In genomic region chr18:21117385-21118135, GRCh38 we compare ENCODE assay signal across 10 cellular contexts. TPM values are rescaled to one million over a fixed set of nuclear protein-coding genes. Genes with fewer than 3 reads are reported as not detected.
DNase-seq lines count a peak whose midpoint lies in the region; TF ChIP-seq lines count a peak whose summit lies in the region.
"Had no signal": no experiment of that assay in that cellular context is flagged by ENCODE, and none has a peak within 500 bp of the region (broad histone marks: within the 10 kb centered on the region; RNA-seq: fewer than 3 reads in every experiment).

No MANE protein-coding gene starts in this region.

- H3K4me3 ChIP-seq in HUES48 (ENCODE audit: low read depth, low read length) (peak overlapping the region; percentile 31; the same call in 1 of the 2 replicates), ascending aorta (peak overlapping the region; percentile 1 to 23), tibial nerve (no peak overlapping the region)

- H3K36me3 Mint-ChIP-seq in activated CD4-positive, alpha-beta memory T cell treated with anti-CD3 and anti-CD28 coated beads, Interleukin-2, amount 10 ng/mL, durations not matched to agents 7 days and 5 days (ENCODE audit: low read depth): no peaks in the 10 kb centered on the region

- H3K27ac ChIP-seq in HUES48 (ENCODE audit: low read depth, low read length): peak overlapping the region; percentile 53
- H3K27ac ChIP-seq in ascending aorta: peak overlapping the region; percentile 77 to 79
- H3K27ac ChIP-seq in tibial nerve: peak overlapping the region; percentile 6 to 66 (median 38)

- no peak overlapping the region for H3K27ac Mint-ChIP-seq in activated CD4-positive, alpha-beta memory T cell treated with anti-CD3 and anti-CD28 coated beads, Interleukin-2, amount 10 ng/mL, durations not matched to agents 7 days and 5 days

- WGBS in tibial nerve, 2 donors: 29 to 40% methylated on average over 5 of the region's 5 CpGs

- CTCF ChIA-PET in activated CD4-positive, alpha-beta memory T cell treated with anti-CD3 and anti-CD28 coated beads, Interleukin-2, amount 10 ng/mL, durations not matched to agents 7 days and 5 days (lab: Charles Lee): no interaction called here

- no peak overlapping the region for H3K9ac ChIP-seq in HUES48 (ENCODE audit: low read depth, low read length)

- peaks cover 9% of the 10 kb centered on the region for H3K27me3 ChIP-seq in HUES48 (ENCODE audit: control insufficient read depth, insufficient read depth, low read length)
- H3K27me3 ChIP-seq in ascending aorta: no peaks in the 10 kb centered on the region
- H3K27me3 ChIP-seq in tibial nerve: no peaks in the 10 kb centered on the region

- peaks cover 27% of the 10 kb centered on the region for H3K4me1 ChIP-seq in HUES48 (ENCODE audit: control insufficient read depth, insufficient read depth, low read length)
- H3K4me1 ChIP-seq in ascending aorta: peaks cover 13 to 24% of the 10 kb centered on the region in 2 donors
- peaks cover 0 to 38% (median 2%) of the 10 kb centered on the region in 4 donors for H3K4me1 ChIP-seq in tibial nerve

- intact Hi-C loops in ascending aorta (cut with DNase I): loop anchor here (10.0 kb wide), 1 partner anchor 1047 kb away; the partner anchor contains the start of gene GATA6

- H3K4me3 Mint-ChIP-seq in activated CD4-positive, alpha-beta memory T cell treated with anti-CD3 and anti-CD28 coated beads, Interleukin-2, amount 10 ng/mL, durations not matched to agents 7 days and 5 days: no peak overlapping the region

- no peak for DNase-seq in ascending aorta (ENCODE audit: low spot score in 2 of 2)
- peak; percentile 58 for DNase-seq in left kidney (ENCODE audit: low read depth, low spot score)
- no peak for DNase-seq in tibial nerve (ENCODE audit: low spot score in 2 of 2)
- DNase-seq in activated gamma-delta T cell (lab: John Stamatoyannopoulos, UW): no peak
- DNase-seq in effector CD8-positive, alpha-beta T cell (lab: John Stamatoyannopoulos, UW): no peak
- no peak for DNase-seq in NCI-H1436 (lab: John Stamatoyannopoulos, UW)
- DNase-seq in activated CD4-positive, alpha-beta memory T cell treated with anti-CD3 and anti-CD28 coated beads, Interleukin-2, amount 10 ng/mL, durations not matched to agents 7 days and 5 days: no peak
- DNase-seq: activated T-cell treated with anti-CD3 and anti-CD28 coated beads for 4 hours, NCI-H524 treated with DMSO at 0.1 percent for 48 hours had no signal

- H3K9me3 ChIP-seq in HUES48 (ENCODE audit: control insufficient read depth, insufficient read depth, low read length) (no peaks in the 10 kb centered on the region), ascending aorta (no peaks in the 10 kb centered on the region), tibial nerve (no peaks in the 10 kb centered on the region)

- H3K27me3 Mint-ChIP-seq in activated CD4-positive, alpha-beta memory T cell treated with anti-CD3 and anti-CD28 coated beads, Interleukin-2, amount 10 ng/mL, durations not matched to agents 7 days and 5 days: peaks cover 7% of the 10 kb centered on the region

- TF ChIP-seq EP300 in tibial nerve (IDR thresholded peaks at IDR 0.05): peak in 1 of 2 donors; percentile 71

- peaks cover 2% of the 10 kb centered on the region for H3K4me1 Mint-ChIP-seq in activated CD4-positive, alpha-beta memory T cell treated with anti-CD3 and anti-CD28 coated beads, Interleukin-2, amount 10 ng/mL, durations not matched to agents 7 days and 5 days

- no peaks in the 10 kb centered on the region for H3K36me3 ChIP-seq in HUES48 (ENCODE audit: control insufficient read depth, insufficient read depth, low read length)
- H3K36me3 ChIP-seq in ascending aorta: no peaks in the 10 kb centered on the region
- no peaks in the 10 kb centered on the region for H3K36me3 ChIP-seq in tibial nerve

- TF ChIP-seq CTCF in ascending aorta (IDR thresholded peaks at IDR 0.05): no peak
- no peak for TF ChIP-seq CTCF in tibial nerve (IDR thresholded peaks at IDR 0.05)

- no peaks in the 10 kb centered on the region for H3K9me3 Mint-ChIP-seq in activated CD4-positive, alpha-beta memory T cell treated with anti-CD3 and anti-CD28 coated beads, Interleukin-2, amount 10 ng/mL, durations not matched to agents 7 days and 5 days

- POLR2A ChIA-PET in activated CD4-positive, alpha-beta memory T cell treated with anti-CD3 and anti-CD28 coated beads, Interleukin-2, amount 10 ng/mL, durations not matched to agents 7 days and 5 days (lab: Charles Lee): no interaction called here

- TF ChIP-seq POLR2A in tibial nerve (IDR thresholded peaks at IDR 0.05): peak in 1 of 2 donors; percentile 10

RNA-seq across cellular contexts. Expression of gene ROCK1, which starts 5.9 kb away (rescaled TPM):
- 32.0 TPM for total RNA-seq in ascending aorta
- 10 to 100 TPM; 78.3 to 94.6 (median 91.4) TPM for total RNA-seq in tibial nerve
- total RNA-seq in activated CD4-positive, alpha-beta memory T cell treated with anti-CD3 and anti-CD28 coated beads, Interleukin-2, amount 10 ng/mL, durations not matched to agents 7 days and 5 days: 10 to 100 TPM; 67.0 to 71.5 TPM

Comparison
In these comparisons a context has a peak if more than half of its experiments do, and no peak if none do; other contexts are left out.
1. H3K4me3 ChIP-seq: peak in HUES48 (single experiment) and ascending aorta (2 of 2); none in tibial nerve (0 of 4).
2. Peak in every context shown above with its lines, with median percentiles within 50 percentile points of each other: H3K27ac ChIP-seq.